In genomic region chr3:188274249-188274915, GRCh38 we compare ENCODE assay signal across 15 cellular contexts.
DNase-seq lines count a peak whose midpoint lies in the region; ATAC-seq and TF ChIP-seq lines count a peak whose summit lies in the region.
"Had no signal": no experiment of that assay in that cellular context is flagged by ENCODE, and none has a peak within 500 bp of the region (broad histone marks: within the 10 kb centered on the region; RNA-seq: fewer than 3 reads in every experiment).

No MANE protein-coding gene starts in this region.

- H3K27me3 Mint-ChIP-seq in T-cell: no peaks in the 10 kb centered on the region
- H3K27me3 Mint-ChIP-seq: activated naive CD8-positive, alpha-beta T cell treated with anti-CD3 and anti-CD28 coated beads, Interleukin-2, amount 10 ng/mL, durations not matched to agents 7 days and 5 days; natural killer cell treated with Interleukin-12 subunit alpha and Interleukin-12 subunit beta and Interleukin-15 and Interleukin-18, amount 100 ng/mL, for 72 hours had no signal

- no peak overlapping the region for H3K27ac Mint-ChIP-seq in T-cell
- H3K27ac Mint-ChIP-seq: activated naive CD8-positive, alpha-beta T cell treated with anti-CD3 and anti-CD28 coated beads, Interleukin-2, amount 10 ng/mL, durations not matched to agents 7 days and 5 days had no signal

- DNase-seq in DMS79 (lab: John Stamatoyannopoulos, UW): peak; percentile 98
- DNase-seq in Panc1 (ENCODE audit: low read depth, low spot score): no peak
- peak; percentile 75 for DNase-seq in renal cortical epithelial cell (ENCODE audit: low read depth)
- no peak for DNase-seq in activated effector memory CD4-positive, alpha-beta T cell treated with anti-CD3 and anti-CD28 coated beads, Interleukin-2, amount 50 U/mL, for 16 hours
- no peak for DNase-seq in T-cell
- DNase-seq in NCI-H1105 treated with DMSO at 0.1 percent for 48 hours (lab: John Stamatoyannopoulos, UW): no peak
- DNase-seq: activated naive CD8-positive, alpha-beta T cell treated with anti-CD3 and anti-CD28 coated beads, Interleukin-2, amount 10 ng/mL, durations not matched to agents 7 days and 5 days; AML-193; cortex of kidney; foreskin fibroblast had no signal

- H3K9me3 ChIP-seq in Panc1 (ENCODE audit: control insufficient read depth, insufficient read depth, low read depth, low read length) (no peaks in the 10 kb centered on the region), gastroesophageal sphincter (no peaks in the 10 kb centered on the region)

- TF ChIP-seq CTCF in Panc1 (IDR thresholded peaks at IDR 0.05): no peak
- no peak for TF ChIP-seq CTCF in gastroesophageal sphincter (IDR thresholded peaks at IDR 0.05)

- TF ChIP-seq EP300 in gastroesophageal sphincter (IDR thresholded peaks at IDR 0.05): no peak

- peaks cover 42% of the 10 kb centered on the region for H3K36me3 Mint-ChIP-seq in T-cell
- H3K36me3 Mint-ChIP-seq: natural killer cell treated with Interleukin-12 subunit alpha and Interleukin-12 subunit beta and Interleukin-15 and Interleukin-18, amount 100 ng/mL, for 72 hours had no signal

- no peaks in the 10 kb centered on the region for H3K36me3 ChIP-seq in Panc1 (ENCODE audit: control insufficient read depth, insufficient read depth, low read length)
- H3K36me3 ChIP-seq in gastroesophageal sphincter: peaks cover 0 to 21% of the 10 kb centered on the region in 2 donors

- H3K27ac ChIP-seq in Panc1 (ENCODE audit: low read length) (peak overlapping the region; percentile 74), gastroesophageal sphincter (peak overlapping the region; percentile 83 to 100 (median 94))
- H3K27ac ChIP-seq: VCaP had no signal

- H3K27me3 ChIP-seq in Panc1 (ENCODE audit: control insufficient read depth, insufficient read depth, low read length): no peaks in the 10 kb centered on the region
- H3K27me3 ChIP-seq in gastroesophageal sphincter: no peaks in the 10 kb centered on the region

- CTCF ChIA-PET in Panc1 (lab: Charles Lee) (no interaction called here), T-cell (lab: Charles Lee) (interaction anchor here in 1 of 2 donors (0.6 kb wide), 1 partner anchor 145 kb away, joined by 5 read pairs; no protein-coding TSS in a partner anchor)

- peaks cover 15% of the 10 kb centered on the region in 3 donors for H3K4me1 Mint-ChIP-seq in T-cell

- no peaks in the 10 kb centered on the region for H3K9me3 Mint-ChIP-seq in T-cell
- H3K9me3 Mint-ChIP-seq: activated naive CD8-positive, alpha-beta T cell treated with anti-CD3 and anti-CD28 coated beads, Interleukin-2, amount 10 ng/mL, durations not matched to agents 7 days and 5 days; natural killer cell treated with Interleukin-12 subunit alpha and Interleukin-12 subunit beta and Interleukin-15 and Interleukin-18, amount 100 ng/mL, for 72 hours had no signal

- H3K4me3 Mint-ChIP-seq in T-cell: no peak overlapping the region
- H3K4me3 Mint-ChIP-seq: activated naive CD8-positive, alpha-beta T cell treated with anti-CD3 and anti-CD28 coated beads, Interleukin-2, amount 10 ng/mL, durations not matched to agents 7 days and 5 days; natural killer cell treated with Interleukin-12 subunit alpha and Interleukin-12 subunit beta and Interleukin-15 and Interleukin-18, amount 100 ng/mL, for 72 hours had no signal

- ATAC-seq in Panc1 (no peak), gastroesophageal sphincter (no peak), T-cell (replicated peaks in 1 of 4) (no peak), GM18498 (IDR thresholded peaks at IDR 0.05; ENCODE audit: unreplicated experiment) (no peak)
- ATAC-seq: GM12878; natural killer cell treated with Interleukin-12 subunit alpha and Interleukin-12 subunit beta and Interleukin-15 and Interleukin-18, amount 100 ng/mL, for 72 hours had no signal

- WGBS in gastroesophageal sphincter (ENCODE audit: low coverage in 1 of 2), 2 donors: 35 to 74% methylated on average over 2 to 4 of the region's 4 CpGs

- POLR2A ChIA-PET in Panc1 (lab: Charles Lee): no interaction called here
- POLR2A ChIA-PET in T-cell (lab: Charles Lee): interaction anchor here in 1 of 2 donors (0.6 kb wide), 1 partner anchor 143 kb away, joined by 3 read pairs; no protein-coding TSS in a partner anchor

- no peak for TF ChIP-seq POLR2A in gastroesophageal sphincter (IDR thresholded peaks at IDR 0.05)

- BruUV-seq in Panc1 (replicated peaks; lab: Mats Ljungman, UMichigan): no TSS peak

- no peak overlapping the region for H3K4me3 ChIP-seq in Panc1 (ENCODE audit: low read depth in 2 of 2, low read length in 2 of 2)
- no peak overlapping the region for H3K4me3 ChIP-seq in gastroesophageal sphincter
- H3K4me3 ChIP-seq: GM12878 had no signal

- in situ Hi-C loops in Panc1 (cut with HindIII; ENCODE audit: low pct_unique_long_range_greater_than_20kb, low sequenced_read_pairs): no loop called here

- intact Hi-C loops in Panc1 (cut with micrococcal nuclease; ENCODE audit: unreplicated experiment): loop anchor here (5.0 to 10.0 kb wide), 2 partner anchors 527 to 680 kb away; partner anchors contain the start of gene BCL6

- peaks cover 58% of the 10 kb centered on the region for H3K4me1 ChIP-seq in Panc1 (ENCODE audit: control insufficient read depth, insufficient read depth, low read length)
- H3K4me1 ChIP-seq in gastroesophageal sphincter: peaks cover 23 to 100% (median 52%) of the 10 kb centered on the region in 3 donors

Comparison
In these comparisons a context has a peak if more than half of its experiments do, and no peak if none do; other contexts are left out.
1. DNase-seq: peak in DMS79 (single experiment) and renal cortical epithelial cell (single experiment); none in Panc1 (single experiment), activated effector memory CD4-positive, alpha-beta T cell treated with anti-CD3 and anti-CD28 coated beads, Interleukin-2, amount 50 U/mL, for 16 hours (single experiment), T-cell (0 of 34) and NCI-H1105 treated with DMSO at 0.1 percent for 48 hours (single experiment).